In the genomic region with DNA sequence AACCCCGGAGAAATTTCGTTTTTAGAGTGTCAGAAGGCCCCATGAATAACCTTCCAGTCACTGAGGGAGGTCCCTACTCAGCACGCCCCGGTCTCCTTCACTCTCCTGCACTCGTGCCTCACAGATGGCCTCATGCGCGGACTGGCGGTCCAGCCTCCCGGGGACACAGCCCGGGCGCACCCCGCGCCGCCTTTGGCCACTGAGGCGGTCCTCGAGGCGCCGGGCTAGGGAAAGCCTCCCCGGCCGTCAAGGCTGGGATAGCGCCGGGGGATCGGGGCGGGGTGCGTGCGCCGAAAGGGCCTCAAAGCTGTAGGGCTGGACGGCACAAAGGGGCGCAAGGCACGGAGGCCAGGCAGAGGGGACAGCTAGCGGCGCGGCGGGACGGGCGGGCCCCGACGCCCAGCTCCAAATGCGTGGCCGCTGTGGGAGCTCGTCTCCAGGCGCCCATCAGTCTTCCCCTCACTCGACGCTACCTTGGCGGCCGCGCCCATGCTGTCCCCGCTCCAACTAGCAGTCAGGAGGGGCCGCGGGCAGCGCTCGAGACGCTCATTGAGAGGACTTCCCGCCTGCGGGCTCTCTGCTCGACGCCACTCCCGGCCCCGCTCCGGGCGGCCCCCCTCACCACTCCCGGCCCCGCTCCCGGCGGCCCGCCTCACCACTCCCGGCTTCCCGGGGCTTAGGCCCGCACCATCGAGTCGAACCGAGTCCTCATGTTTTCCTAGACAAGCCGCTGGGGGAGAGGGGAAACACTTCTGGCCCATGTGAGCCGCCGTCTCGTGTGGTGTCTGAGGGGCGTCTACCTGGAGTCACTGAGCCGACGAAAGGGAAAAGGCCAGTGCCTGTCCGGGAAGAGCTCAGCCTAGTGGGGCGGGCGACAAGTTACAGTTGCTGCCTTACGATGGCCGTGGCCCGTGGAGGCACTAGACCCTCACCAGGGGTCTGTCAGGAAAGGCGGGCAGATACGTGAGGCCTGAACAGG, we compare ENCODE assay signal across 18 cellular contexts. TPM values are rescaled to one million over a fixed set of nuclear protein-coding genes. Genes with fewer than 3 reads are reported as not detected.
DNase-seq lines count a peak whose midpoint lies in the region; TF ChIP-seq lines count a peak whose summit lies in the region.
"Had no signal": no experiment of that assay in that cellular context is flagged by ENCODE, and none has a peak within 500 bp of the region (broad histone marks: within the 10 kb centered on the region; RNA-seq: fewer than 3 reads in every experiment).

A gene (plus strand): TSS at position 360 of the 979 bp plus-strand sequence. CDS start 14,336 bp downstream, outside the sequence.

- in situ Hi-C loops in mammary epithelial cell (cut with MboI; ENCODE audit: low sequenced_read_pairs in 2 of 2) = loop anchor here in 1 of 2 donors (25.0 kb wide), 1 partner anchor 96 kb away; no protein-coding TSS in a partner anchor

- dilution Hi-C loops in mammary epithelial cell (cut with HindIII; ENCODE audit: low sequenced_read_pairs) = no loop called here

- H3K4me3 ChIP-seq in mammary epithelial cell (replicated peaks in 1 of 3; ENCODE audit: insufficient read depth in 1 of 3, low read depth in 2 of 3, low read length in 3 of 3) (no peak within 1 kb of the TSS), SK-N-SH (ENCODE audit: low read depth in 2 of 2, low read length in 1 of 2) (no peak within 1 kb of the TSS)
- H3K4me3 ChIP-seq: ascending aorta, ovary, PC-9 had no signal

- H3K9me2 ChIP-seq in SK-N-SH = peaks cover 7% of the 10 kb centered on the region; the same call in 1 of the 2 replicates

- peaks cover 2% of the 10 kb centered on the region for H3K79me2 ChIP-seq in mammary epithelial cell (ENCODE audit: insufficient read depth, low read length)
- no peaks in the 10 kb centered on the region for H3K79me2 ChIP-seq in SK-N-SH (ENCODE audit: insufficient read depth)

- TF ChIP-seq RAD21 in SK-N-SH (IDR thresholded peaks at IDR 0.05; ENCODE audit: low read length) = no peak

- TF ChIP-seq CTCF in mammary epithelial cell (conservative IDR thresholded peaks at IDR 0.05 in 1 of 2, IDR thresholded peaks at IDR 0.05 in 1 of 2; ENCODE audit: extremely low read depth in 1 of 2, insufficient read depth in 1 of 2, low read depth in 1 of 2, low read length in 2 of 2) = no peak
- TF ChIP-seq CTCF in SK-N-SH (IDR thresholded peaks at IDR 0.05) = no peak

- H3K27ac ChIP-seq in mammary epithelial cell (ENCODE audit: insufficient read depth, low read depth, low read length) (no peak within 1 kb of the TSS), SK-N-SH (ENCODE audit: low read depth in 2 of 2, low read length in 1 of 2) (no peak within 1 kb of the TSS)
- H3K27ac ChIP-seq: ascending aorta, PC-9 had no signal

- intact Hi-C loops in mammary epithelial cell (cut with micrococcal nuclease) (no loop called here), posterior vena cava (cut with DNase I) (loop anchor here in 1 of 2 donors (1.0 kb wide), 1 partner anchor 47 kb away; no protein-coding TSS in a partner anchor)

- peaks cover 7% of the 10 kb centered on the region for H3K9me3 ChIP-seq in mammary epithelial cell (replicated peaks; ENCODE audit: insufficient read depth, low read length)
- no peaks in the 10 kb centered on the region for H3K9me3 ChIP-seq in SK-N-SH
- H3K9me3 ChIP-seq: ascending aorta had no signal

- H4K20me1 ChIP-seq in mammary epithelial cell (ENCODE audit: insufficient read depth, low read length) (no peaks in the 10 kb centered on the region), SK-N-SH (ENCODE audit: insufficient read depth) (no peaks in the 10 kb centered on the region)

- H3K4me2 ChIP-seq in mammary epithelial cell (ENCODE audit: insufficient read depth, low read depth, low read length) (no peak within 1 kb of the TSS), SK-N-SH (no peak within 1 kb of the TSS)
- H3K4me2 ChIP-seq: PC-9 had no signal

- H3F3A ChIP-seq in SK-N-SH (replicated peaks; ENCODE audit: insufficient read depth) = peaks cover 7% of the 10 kb centered on the region

- WGBS in mammary epithelial cell (ENCODE audit: low coverage, missing lambda C conversion rate) = 23% methylated on average over 27 of the region's 87 CpGs
- WGBS in SK-N-SH (ENCODE audit: low lambda C conversion rate) = 56% methylated on average over 29 of the region's 87 CpGs

- DNase-seq in Ammon's horn (ENCODE audit: low spot score) (peak; percentile 51), GM03348 (ENCODE audit: low spot score) (peak; percentile 31), mammary epithelial cell (no peak), posterior vena cava (ENCODE audit: low spot score) (peak; percentile 76), H4 (ENCODE audit: low spot score) (no peak), SK-N-SH (no peak), NCI-H187 (lab: John Stamatoyannopoulos, UW) (no peak), NCI-H1092 treated with DMSO at 0.1 percent for 48 hours (lab: John Stamatoyannopoulos, UW) (no peak)
- DNase-seq: activated CD8-positive, alpha-beta T cell treated with anti-CD3 and anti-CD28 coated beads, Interleukin-2, amount 10 ng/mL, durations not matched to agents 7 days and 5 days; AML-193; cortex of kidney; NCI-H187 treated with DMSO at 0.1 percent for 48 hours; PC-9 had no signal

- H3K27me3 ChIP-seq in mammary epithelial cell (ENCODE audit: insufficient read depth, low read length) (peaks cover 11% of the 10 kb centered on the region), SK-N-SH (ENCODE audit: insufficient read depth) (peaks cover 13% of the 10 kb centered on the region; the same call in 1 of the 2 replicates)

- BruUV-seq in mammary epithelial cell (replicated peaks; lab: Mats Ljungman, UMichigan) = no TSS peak

- H3K9ac ChIP-seq in mammary epithelial cell (ENCODE audit: insufficient read depth, low read length) (no peak within 1 kb of the TSS), SK-N-SH (no peak within 1 kb of the TSS)

- no peak for TF ChIP-seq EP300 in SK-N-SH (IDR thresholded peaks at IDR 0.05; ENCODE audit: borderline replicate concordance in 1 of 2, low read depth in 1 of 2, low read length in 1 of 2)

- peak within 1 kb of the TSS; percentile 5 for H2AFZ ChIP-seq in mammary epithelial cell (ENCODE audit: low read depth, low read length)
- H2AFZ ChIP-seq in SK-N-SH (ENCODE audit: low read depth) = no peak within 1 kb of the TSS
- H2AFZ ChIP-seq: PC-9 had no signal

- CTCF ChIA-PET in mammary epithelial cell (lab: Charles Lee; ENCODE audit: low non-redundant PET) = no interaction called here
- CTCF ChIA-PET in SK-N-SH (lab: Yijun Ruan, JAX) = no interaction called here

- H3K36me3 ChIP-seq in mammary epithelial cell (ENCODE audit: insufficient read depth, low read length) (no peaks in the 10 kb centered on the region), SK-N-SH (replicated peaks in 1 of 2; ENCODE audit: control insufficient read depth in 1 of 2, insufficient read depth in 2 of 2, low read length in 1 of 2) (peaks cover 2 to 5% of the 10 kb centered on the region in 2 experiments)
- H3K36me3 ChIP-seq: ascending aorta, ovary had no signal

- POLR2A ChIA-PET in SK-N-SH (lab: Yijun Ruan, JAX) = no interaction called here

- H3K4me1 ChIP-seq in mammary epithelial cell (ENCODE audit: insufficient read depth, low read length) (peaks cover 6% of the 10 kb centered on the region), SK-N-SH (ENCODE audit: control insufficient read depth in 1 of 2, insufficient read depth in 2 of 2, low read depth in 1 of 2, low read length in 1 of 2) (peaks cover 0 to 3% of the 10 kb centered on the region in 2 experiments; a peak in 2 of 4 replicates)

TF ChIP-seq in SK-N-SH, 30 proteins besides CTCF, POLR2A, EP300 and RAD21:
- TF ChIP-seq RFX5 (IDR thresholded peaks at IDR 0.05; ENCODE audit: low read length) = no peak
- no peak for TF ChIP-seq NFIC (IDR thresholded peaks at IDR 0.05; ENCODE audit: borderline replicate concordance)

RNA-seq across cellular contexts. Expression of the gene that starts here (rescaled TPM):
- total RNA-seq in mammary epithelial cell (under 1 TPM in 1 of 2 donors, not detected in 1; 0.14 TPM), posterior vena cava (under 1 TPM in 1 of 2 donors, not detected in 1; 0.19 TPM)
- polyA plus RNA-seq in mammary epithelial cell (not detected), SK-N-SH (2012; rRNA removed) (not detected in 2 replicates)
- not detected for polyA minus RNA-seq in mammary epithelial cell
- total RNA-seq in H4 (2014; rRNA removed; shearing (Covaris generic)) = 0.02 TPM in 1 of 2 replicates, not detected in the other
- polyA plus RNA-seq in SK-N-SH (2012; cell fraction: cytosol; rRNA removed) = not detected in 2 replicates
- 0.01 TPM in 1 of 2 replicates, not detected in the other for polyA plus RNA-seq in SK-N-SH (2012; cell fraction: nucleus; rRNA removed)
- total RNA-seq: epithelial cell of proximal tubule, NCI-H460 had no signal
- polyA plus RNA-seq: keratinocyte had no signal

Comparison
In these comparisons a context has a peak if more than half of its experiments do, and no peak if none do; other contexts are left out.
1. Peak in DNase-seq in posterior vena cava; RNA of the gene not detected or under 1 TPM.
2. DNase-seq: peak in Ammon's horn (single experiment) and GM03348 (single experiment); none in mammary epithelial cell (single experiment), H4 (single experiment), SK-N-SH (single experiment), NCI-H187 (0 of 2) and NCI-H1092 treated with DMSO at 0.1 percent for 48 hours (single experiment).